Comparison of ENCODE assay signal across 3 cellular contexts in the genomic region with DNA sequence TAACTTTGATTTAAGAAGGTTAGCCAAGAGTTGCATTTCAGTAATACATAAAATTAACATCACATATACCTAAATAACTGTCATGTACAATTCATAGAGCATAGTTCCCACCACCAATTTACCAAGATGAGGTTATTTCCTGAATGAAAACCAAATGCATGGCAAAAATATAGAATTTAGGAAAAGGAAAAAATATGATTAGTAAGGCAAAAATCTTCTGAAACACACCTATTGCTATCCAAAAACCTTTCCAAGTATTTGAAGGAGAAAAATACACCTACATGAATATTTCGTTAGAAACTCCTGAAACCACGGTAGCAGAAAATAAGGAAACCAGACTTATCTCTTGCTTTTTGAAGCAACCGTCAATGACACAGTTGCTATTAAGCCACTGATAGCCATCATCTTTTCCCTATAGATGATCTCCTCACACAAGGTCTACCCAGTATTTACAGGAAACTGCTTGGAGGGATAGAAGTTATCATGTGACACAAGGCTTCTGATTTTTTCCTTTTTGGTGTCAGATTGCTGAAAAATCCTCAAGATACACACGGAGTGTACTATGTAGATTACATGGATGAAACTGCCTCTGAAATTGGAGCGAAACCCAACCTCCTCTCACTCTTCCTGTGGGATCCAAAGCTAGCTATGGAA.
TF ChIP-seq lines count a peak whose summit lies in the region.

No MANE protein-coding gene starts in this region.

TF ChIP-seq in HepG2, 621 proteins besides CTCF, POLR2A, EP300 and RAD21 (continues in another document):
- no peak for TF ChIP-seq HNRNPH1 (optimal IDR thresholded peaks at IDR 0.05; ENCODE audit: low read depth, low read length)
- TF ChIP-seq, protein P1, sequence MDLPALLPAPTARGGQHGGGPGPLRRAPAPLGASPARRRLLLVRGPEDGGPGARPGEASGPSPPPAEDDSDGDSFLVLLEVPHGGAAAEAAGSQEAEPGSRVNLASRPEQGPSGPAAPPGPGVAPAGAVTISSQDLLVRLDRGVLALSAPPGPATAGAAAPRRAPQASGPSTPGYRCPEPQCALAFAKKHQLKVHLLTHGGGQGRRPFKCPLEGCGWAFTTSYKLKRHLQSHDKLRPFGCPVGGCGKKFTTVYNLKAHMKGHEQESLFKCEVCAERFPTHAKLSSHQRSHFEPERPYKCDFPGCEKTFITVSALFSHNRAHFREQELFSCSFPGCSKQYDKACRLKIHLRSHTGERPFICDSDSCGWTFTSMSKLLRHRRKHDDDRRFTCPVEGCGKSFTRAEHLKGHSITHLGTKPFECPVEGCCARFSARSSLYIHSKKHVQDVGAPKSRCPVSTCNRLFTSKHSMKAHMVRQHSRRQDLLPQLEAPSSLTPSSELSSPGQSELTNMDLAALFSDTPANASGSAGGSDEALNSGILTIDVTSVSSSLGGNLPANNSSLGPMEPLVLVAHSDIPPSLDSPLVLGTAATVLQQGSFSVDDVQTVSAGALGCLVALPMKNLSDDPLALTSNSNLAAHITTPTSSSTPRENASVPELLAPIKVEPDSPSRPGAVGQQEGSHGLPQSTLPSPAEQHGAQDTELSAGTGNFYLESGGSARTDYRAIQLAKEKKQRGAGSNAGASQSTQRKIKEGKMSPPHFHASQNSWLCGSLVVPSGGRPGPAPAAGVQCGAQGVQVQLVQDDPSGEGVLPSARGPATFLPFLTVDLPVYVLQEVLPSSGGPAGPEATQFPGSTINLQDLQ (CRISPR knock-in tag; IDR thresholded peaks at IDR 0.05), result no peak
- TF ChIP-seq, protein P2, sequence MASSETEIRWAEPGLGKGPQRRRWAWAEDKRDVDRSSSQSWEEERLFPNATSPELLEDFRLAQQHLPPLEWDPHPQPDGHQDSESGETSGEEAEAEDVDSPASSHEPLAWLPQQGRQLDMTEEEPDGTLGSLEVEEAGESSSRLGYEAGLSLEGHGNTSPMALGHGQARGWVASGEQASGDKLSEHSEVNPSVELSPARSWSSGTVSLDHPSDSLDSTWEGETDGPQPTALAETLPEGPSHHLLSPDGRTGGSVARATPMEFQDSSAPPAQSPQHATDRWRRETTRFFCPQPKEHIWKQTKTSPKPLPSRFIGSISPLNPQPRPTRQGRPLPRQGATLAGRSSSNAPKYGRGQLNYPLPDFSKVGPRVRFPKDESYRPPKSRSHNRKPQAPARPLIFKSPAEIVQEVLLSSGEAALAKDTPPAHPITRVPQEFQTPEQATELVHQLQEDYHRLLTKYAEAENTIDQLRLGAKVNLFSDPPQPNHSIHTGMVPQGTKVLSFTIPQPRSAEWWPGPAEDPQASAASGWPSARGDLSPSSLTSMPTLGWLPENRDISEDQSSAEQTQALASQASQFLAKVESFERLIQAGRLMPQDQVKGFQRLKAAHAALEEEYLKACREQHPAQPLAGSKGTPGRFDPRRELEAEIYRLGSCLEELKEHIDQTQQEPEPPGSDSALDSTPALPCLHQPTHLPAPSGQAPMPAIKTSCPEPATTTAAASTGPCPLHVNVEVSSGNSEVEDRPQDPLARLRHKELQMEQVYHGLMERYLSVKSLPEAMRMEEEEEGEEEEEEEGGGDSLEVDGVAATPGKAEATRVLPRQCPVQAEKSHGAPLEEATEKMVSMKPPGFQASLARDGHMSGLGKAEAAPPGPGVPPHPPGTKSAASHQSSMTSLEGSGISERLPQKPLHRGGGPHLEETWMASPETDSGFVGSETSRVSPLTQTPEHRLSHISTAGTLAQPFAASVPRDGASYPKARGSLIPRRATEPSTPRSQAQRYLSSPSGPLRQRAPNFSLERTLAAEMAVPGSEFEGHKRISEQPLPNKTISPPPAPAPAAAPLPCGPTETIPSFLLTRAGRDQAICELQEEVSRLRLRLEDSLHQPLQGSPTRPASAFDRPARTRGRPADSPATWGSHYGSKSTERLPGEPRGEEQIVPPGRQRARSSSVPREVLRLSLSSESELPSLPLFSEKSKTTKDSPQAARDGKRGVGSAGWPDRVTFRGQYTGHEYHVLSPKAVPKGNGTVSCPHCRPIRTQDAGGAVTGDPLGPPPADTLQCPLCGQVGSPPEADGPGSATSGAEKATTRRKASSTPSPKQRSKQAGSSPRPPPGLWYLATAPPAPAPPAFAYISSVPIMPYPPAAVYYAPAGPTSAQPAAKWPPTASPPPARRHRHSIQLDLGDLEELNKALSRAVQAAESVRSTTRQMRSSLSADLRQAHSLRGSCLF (CRISPR knock-in tag; IDR thresholded peaks at IDR 0.05; ENCODE audit: borderline replicate concordance), result no peak
- no peak for TF ChIP-seq BCL6 (CRISPR knock-in tag; IDR thresholded peaks at IDR 0.05)
- no peak for TF ChIP-seq MYNN (CRISPR knock-in tag; IDR thresholded peaks at IDR 0.05; ENCODE audit: low read depth)
- TF ChIP-seq ZKSCAN1 (IDR thresholded peaks at IDR 0.05; ENCODE audit: low read length), result no peak
- TF ChIP-seq ZNF792 (CRISPR knock-in tag; IDR thresholded peaks at IDR 0.05), result no peak
- no peak for TF ChIP-seq CBX1 (IDR thresholded peaks at IDR 0.05; ENCODE audit: low read depth)
- 0 out of 4 replicates have a peak, but pooled peaks of 1 of the 2 experiments have one; percentile 22 for TF ChIP-seq MAFK (conservative IDR thresholded peaks at IDR 0.05 in 1 of 2, IDR thresholded peaks at IDR 0.05 in 1 of 2; ENCODE audit: low read length in 2 of 2)
- TF ChIP-seq RBM39 (IDR thresholded peaks at IDR 0.05; ENCODE audit: low read depth, low read length, poor library complexity, severe bottlenecking), result no peak

TF ChIP-seq in GM23338, 12 proteins besides CTCF, POLR2A, EP300 and RAD21:
- TF ChIP-seq, protein P3, sequence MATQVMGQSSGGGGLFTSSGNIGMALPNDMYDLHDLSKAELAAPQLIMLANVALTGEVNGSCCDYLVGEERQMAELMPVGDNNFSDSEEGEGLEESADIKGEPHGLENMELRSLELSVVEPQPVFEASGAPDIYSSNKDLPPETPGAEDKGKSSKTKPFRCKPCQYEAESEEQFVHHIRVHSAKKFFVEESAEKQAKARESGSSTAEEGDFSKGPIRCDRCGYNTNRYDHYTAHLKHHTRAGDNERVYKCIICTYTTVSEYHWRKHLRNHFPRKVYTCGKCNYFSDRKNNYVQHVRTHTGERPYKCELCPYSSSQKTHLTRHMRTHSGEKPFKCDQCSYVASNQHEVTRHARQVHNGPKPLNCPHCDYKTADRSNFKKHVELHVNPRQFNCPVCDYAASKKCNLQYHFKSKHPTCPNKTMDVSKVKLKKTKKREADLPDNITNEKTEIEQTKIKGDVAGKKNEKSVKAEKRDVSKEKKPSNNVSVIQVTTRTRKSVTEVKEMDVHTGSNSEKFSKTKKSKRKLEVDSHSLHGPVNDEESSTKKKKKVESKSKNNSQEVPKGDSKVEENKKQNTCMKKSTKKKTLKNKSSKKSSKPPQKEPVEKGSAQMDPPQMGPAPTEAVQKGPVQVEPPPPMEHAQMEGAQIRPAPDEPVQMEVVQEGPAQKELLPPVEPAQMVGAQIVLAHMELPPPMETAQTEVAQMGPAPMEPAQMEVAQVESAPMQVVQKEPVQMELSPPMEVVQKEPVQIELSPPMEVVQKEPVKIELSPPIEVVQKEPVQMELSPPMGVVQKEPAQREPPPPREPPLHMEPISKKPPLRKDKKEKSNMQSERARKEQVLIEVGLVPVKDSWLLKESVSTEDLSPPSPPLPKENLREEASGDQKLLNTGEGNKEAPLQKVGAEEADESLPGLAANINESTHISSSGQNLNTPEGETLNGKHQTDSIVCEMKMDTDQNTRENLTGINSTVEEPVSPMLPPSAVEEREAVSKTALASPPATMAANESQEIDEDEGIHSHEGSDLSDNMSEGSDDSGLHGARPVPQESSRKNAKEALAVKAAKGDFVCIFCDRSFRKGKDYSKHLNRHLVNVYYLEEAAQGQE (IDR thresholded peaks at IDR 0.05; ENCODE audit: unreplicated experiment), result no peak
- TF ChIP-seq JUNB (IDR thresholded peaks at IDR 0.05; ENCODE audit: unreplicated experiment) (no peak), ZNF114 (CRISPR knock-in tag; IDR thresholded peaks at IDR 0.05) (no peak), ZNF331 (CRISPR knock-in tag; IDR thresholded peaks at IDR 0.05; ENCODE audit: low read depth) (no peak), NANOG (IDR thresholded peaks at IDR 0.05; ENCODE audit: borderline replicate concordance) (no peak)

TF ChIP-seq in K562, 482 proteins besides CTCF, POLR2A, EP300 and RAD21 (continues in another document):
- TF ChIP-seq CBFA2T3 (IDR thresholded peaks at IDR 0.05) (peak; percentile 71), ARID1B (IDR thresholded peaks at IDR 0.05) (peak; percentile 31; the same call in 1 of the 2 replicates), TOE1 (IDR thresholded peaks at IDR 0.05; ENCODE audit: borderline replicate concordance) (0 out of 2 replicates have a peak, but pooled peaks have one; percentile 54), TOE1 (CRISPR knock-in tag; IDR thresholded peaks at IDR 0.05; ENCODE audit: borderline replicate concordance, low read depth) (no peak), CBFA2T2 (conservative IDR thresholded peaks at IDR 0.05) (peak; percentile 43; the same call in 1 of the 2 replicates), FOXM1 (IDR thresholded peaks at IDR 0.05; ENCODE audit: low read depth) (peak; percentile 30; the same call in 1 of the 2 replicates), FOXM1 (CRISPR knock-in tag; IDR thresholded peaks at IDR 0.05; ENCODE audit: low read depth) (no peak), RCOR1 (IDR thresholded peaks at IDR 0.05; ENCODE audit: borderline replicate concordance in 1 of 2, low read depth in 2 of 2, low read length in 2 of 2) (peak in 1 of 2 experiments; percentile 61; a peak in 1 of 4 replicates), RBM39 (optimal IDR thresholded peaks at IDR 0.05; ENCODE audit: low read depth, low read length) (no peak), PCBP1 (IDR thresholded peaks at IDR 0.05; ENCODE audit: low read depth, low read length, poor library complexity, severe bottlenecking) (no peak), EWSR1 (IDR thresholded peaks at IDR 0.05; ENCODE audit: borderline replicate concordance, low read depth, partially characterized antibody) (no peak), C11orf30 (IDR thresholded peaks at IDR 0.05; ENCODE audit: low read depth) (peak; percentile 51; the same call in 1 of the 2 replicates), BCOR (IDR thresholded peaks at IDR 0.05) (no peak), TEAD4 (IDR thresholded peaks at IDR 0.05; ENCODE audit: low read length) (peak; percentile 65; the same call in 1 of the 2 replicates), TEAD4 (CRISPR knock-in tag; IDR thresholded peaks at IDR 0.05; ENCODE audit: borderline replicate concordance) (no peak), TAL1 (IDR thresholded peaks at IDR 0.05) (peak; percentile 37; the same call in 1 of the 2 replicates), ZNF316 (IDR thresholded peaks at IDR 0.05) (peak; percentile 63), HNRNPLL (IDR thresholded peaks at IDR 0.05; ENCODE audit: low read depth, low read length, poor library complexity, severe bottlenecking) (no peak), NCOA2 (IDR thresholded peaks at IDR 0.05; ENCODE audit: partially characterized antibody in 2 of 2) (no peak), FOXK1 (CRISPR knock-in tag; IDR thresholded peaks at IDR 0.05; ENCODE audit: borderline replicate concordance) (no peak), ADNP (tag; IDR thresholded peaks at IDR 0.05) (no peak)
- TF ChIP-seq, protein P4, sequence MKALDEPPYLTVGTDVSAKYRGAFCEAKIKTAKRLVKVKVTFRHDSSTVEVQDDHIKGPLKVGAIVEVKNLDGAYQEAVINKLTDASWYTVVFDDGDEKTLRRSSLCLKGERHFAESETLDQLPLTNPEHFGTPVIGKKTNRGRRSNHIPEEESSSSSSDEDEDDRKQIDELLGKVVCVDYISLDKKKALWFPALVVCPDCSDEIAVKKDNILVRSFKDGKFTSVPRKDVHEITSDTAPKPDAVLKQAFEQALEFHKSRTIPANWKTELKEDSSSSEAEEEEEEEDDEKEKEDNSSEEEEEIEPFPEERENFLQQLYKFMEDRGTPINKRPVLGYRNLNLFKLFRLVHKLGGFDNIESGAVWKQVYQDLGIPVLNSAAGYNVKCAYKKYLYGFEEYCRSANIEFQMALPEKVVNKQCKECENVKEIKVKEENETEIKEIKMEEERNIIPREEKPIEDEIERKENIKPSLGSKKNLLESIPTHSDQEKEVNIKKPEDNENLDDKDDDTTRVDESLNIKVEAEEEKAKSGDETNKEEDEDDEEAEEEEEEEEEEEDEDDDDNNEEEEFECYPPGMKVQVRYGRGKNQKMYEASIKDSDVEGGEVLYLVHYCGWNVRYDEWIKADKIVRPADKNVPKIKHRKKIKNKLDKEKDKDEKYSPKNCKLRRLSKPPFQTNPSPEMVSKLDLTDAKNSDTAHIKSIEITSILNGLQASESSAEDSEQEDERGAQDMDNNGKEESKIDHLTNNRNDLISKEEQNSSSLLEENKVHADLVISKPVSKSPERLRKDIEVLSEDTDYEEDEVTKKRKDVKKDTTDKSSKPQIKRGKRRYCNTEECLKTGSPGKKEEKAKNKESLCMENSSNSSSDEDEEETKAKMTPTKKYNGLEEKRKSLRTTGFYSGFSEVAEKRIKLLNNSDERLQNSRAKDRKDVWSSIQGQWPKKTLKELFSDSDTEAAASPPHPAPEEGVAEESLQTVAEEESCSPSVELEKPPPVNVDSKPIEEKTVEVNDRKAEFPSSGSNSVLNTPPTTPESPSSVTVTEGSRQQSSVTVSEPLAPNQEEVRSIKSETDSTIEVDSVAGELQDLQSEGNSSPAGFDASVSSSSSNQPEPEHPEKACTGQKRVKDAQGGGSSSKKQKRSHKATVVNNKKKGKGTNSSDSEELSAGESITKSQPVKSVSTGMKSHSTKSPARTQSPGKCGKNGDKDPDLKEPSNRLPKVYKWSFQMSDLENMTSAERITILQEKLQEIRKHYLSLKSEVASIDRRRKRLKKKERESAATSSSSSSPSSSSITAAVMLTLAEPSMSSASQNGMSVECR (CRISPR knock-in tag; IDR thresholded peaks at IDR 0.05), result no peak
- TF ChIP-seq, protein P5, sequence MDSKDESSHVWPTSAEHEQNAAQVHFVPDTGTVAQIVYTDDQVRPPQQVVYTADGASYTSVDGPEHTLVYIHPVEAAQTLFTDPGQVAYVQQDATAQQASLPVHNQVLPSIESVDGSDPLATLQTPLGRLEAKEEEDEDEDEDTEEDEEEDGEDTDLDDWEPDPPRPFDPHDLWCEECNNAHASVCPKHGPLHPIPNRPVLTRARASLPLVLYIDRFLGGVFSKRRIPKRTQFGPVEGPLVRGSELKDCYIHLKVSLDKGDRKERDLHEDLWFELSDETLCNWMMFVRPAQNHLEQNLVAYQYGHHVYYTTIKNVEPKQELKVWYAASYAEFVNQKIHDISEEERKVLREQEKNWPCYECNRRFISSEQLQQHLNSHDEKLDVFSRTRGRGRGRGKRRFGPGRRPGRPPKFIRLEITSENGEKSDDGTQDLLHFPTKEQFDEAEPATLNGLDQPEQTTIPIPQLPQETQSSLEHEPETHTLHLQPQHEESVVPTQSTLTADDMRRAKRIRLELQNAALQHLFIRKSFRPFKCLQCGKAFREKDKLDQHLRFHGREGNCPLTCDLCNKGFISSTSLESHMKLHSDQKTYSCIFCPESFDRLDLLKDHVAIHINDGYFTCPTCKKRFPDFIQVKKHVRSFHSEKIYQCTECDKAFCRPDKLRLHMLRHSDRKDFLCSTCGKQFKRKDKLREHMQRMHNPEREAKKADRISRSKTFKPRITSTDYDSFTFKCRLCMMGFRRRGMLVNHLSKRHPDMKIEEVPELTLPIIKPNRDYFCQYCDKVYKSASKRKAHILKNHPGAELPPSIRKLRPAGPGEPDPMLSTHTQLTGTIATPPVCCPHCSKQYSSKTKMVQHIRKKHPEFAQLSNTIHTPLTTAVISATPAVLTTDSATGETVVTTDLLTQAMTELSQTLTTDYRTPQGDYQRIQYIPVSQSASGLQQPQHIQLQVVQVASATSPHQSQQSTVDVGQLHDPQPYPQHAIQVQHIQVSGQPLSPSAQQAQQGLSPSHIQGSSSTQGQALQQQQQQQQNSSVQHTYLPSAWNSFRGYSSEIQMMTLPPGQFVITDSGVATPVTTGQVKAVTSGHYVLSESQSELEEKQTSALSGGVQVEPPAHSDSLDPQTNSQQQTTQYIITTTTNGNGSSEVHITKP (IDR thresholded peaks at IDR 0.05; ENCODE audit: partially characterized antibody), result no peak
